5 cellular contexts compared by ENCODE assay signal in the genomic region with DNA sequence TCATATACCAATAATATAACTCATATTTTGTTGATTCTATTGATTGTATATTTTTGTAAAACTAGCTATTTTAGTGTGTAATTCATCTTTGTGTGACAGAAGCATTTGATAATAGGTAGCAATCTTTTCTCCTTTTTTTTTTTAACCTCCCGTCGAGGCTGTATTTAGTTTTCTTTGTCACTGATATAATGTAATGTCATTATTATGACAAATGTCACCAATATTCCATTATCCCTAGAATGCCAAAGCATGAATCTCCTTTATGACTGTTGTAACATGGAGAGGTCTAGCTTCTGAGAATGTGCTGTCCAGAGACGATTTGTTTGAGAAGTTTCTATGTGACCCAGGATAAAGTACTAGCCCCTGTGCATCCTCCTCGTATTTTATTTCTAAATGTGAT.
"Had no signal": no experiment of that assay in that cellular context is flagged by ENCODE, and none has a peak within 500 bp of the region (broad histone marks: within the 10 kb centered on the region; RNA-seq: fewer than 3 reads in every experiment).

No MANE protein-coding gene starts in this region.

- H3K4me3 ChIP-seq: K562 had no signal

- DNase-seq: IMR-90, KBM-7, KG1 had no signal

- H3K27ac ChIP-seq: HL-60 had no signal
